In genomic region chr1:109483658-109484518, GRCh38 we compare ENCODE assay signal across 1 cellular context.
TF ChIP-seq lines count a peak whose summit lies in the region.

A gene with protein sequence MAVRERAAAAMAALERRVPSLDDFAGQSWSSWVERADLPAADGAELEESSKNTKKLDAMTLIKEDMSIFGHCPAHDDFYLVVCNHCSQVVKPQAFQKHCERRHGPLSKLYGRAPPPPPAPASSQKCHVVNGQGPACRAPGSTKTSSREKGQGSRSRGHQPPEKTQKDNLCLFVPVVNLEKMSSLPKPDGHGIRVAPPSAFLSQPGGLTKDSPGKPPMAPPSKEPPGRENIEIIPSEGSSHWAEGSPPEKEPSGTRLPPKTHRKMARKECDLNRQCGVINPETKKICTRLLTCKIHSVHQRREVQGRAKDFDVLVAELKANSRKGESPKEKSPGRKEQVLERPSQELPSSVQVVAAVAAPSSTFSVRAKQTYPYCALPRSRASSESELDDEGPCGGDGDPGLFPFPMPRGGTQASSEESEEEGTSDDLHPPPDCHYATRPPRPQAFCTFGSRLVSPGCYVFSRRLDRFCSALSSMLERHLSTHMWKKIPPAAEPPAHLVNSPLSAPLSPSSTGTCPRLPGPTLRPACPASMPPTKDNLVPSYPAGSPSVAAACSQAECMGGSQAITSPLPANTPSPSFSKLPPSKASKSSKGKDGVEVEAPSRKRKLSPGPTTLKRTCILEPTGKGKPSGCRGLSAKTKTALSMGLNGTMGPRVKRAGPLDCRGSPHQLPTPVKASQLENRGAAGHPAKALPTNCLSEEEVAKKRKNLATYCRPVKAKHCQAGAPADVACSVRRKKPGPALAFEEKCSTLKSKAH (plus strand): TSS chr1:109483905. CDS start chr1:109483954, 49 bp downstream.

TF ChIP-seq in K562, 482 proteins besides CTCF, POLR2A, EP300 and RAD21 (continued from another document and continues in another):
- TF ChIP-seq CEBPZ (IDR thresholded peaks at IDR 0.05; ENCODE audit: borderline replicate concordance, low read depth, low read length): 0 out of 2 replicates have a peak, but pooled peaks have one; percentile 13
- TF ChIP-seq CREM (IDR thresholded peaks at IDR 0.05; ENCODE audit: low read depth): peak; percentile 94
- TF ChIP-seq PML (IDR thresholded peaks at IDR 0.05; ENCODE audit: low read length): no peak; the same call in 1 of the 2 replicates
- TF ChIP-seq CEBPG (CRISPR knock-in tag; IDR thresholded peaks at IDR 0.05): 0 out of 2 replicates have a peak, but pooled peaks have one; percentile 38
- TF ChIP-seq CEBPG (tag; conservative IDR thresholded peaks at IDR 0.05 in 1 of 2, IDR thresholded peaks at IDR 0.05 in 1 of 2): no peak
- TF ChIP-seq ZBTB7A (IDR thresholded peaks at IDR 0.05; ENCODE audit: borderline replicate concordance, control insufficient read depth, low read depth, low read length): peak; percentile 96
- TF ChIP-seq SOX6 (IDR thresholded peaks at IDR 0.05): peak; percentile 50
- no peak for TF ChIP-seq NR2F6 (CRISPR knock-in tag; IDR thresholded peaks at IDR 0.05)
- no peak for TF ChIP-seq GTF2B (IDR thresholded peaks at IDR 0.05; ENCODE audit: extremely low read depth, insufficient read length)
- no peak for TF ChIP-seq TCF3 (CRISPR knock-in tag; IDR thresholded peaks at IDR 0.05)
- 0 out of 2 replicates have a peak, but pooled peaks have one; percentile 27 for TF ChIP-seq ZNF311 (CRISPR knock-in tag; IDR thresholded peaks at IDR 0.05)
- TF ChIP-seq KAT2B (IDR thresholded peaks at IDR 0.05; ENCODE audit: low read depth, low read length): no peak
- no peak for TF ChIP-seq ZNF384 (IDR thresholded peaks at IDR 0.05; ENCODE audit: low read depth, low read length)
- TF ChIP-seq ZNF77 (CRISPR knock-in tag; IDR thresholded peaks at IDR 0.05): no peak
- no peak; the same call in 1 of the 2 replicates for TF ChIP-seq BMI1 (IDR thresholded peaks at IDR 0.05; ENCODE audit: low read length)
- peak; percentile 92 for TF ChIP-seq CC2D1A (IDR thresholded peaks at IDR 0.05)
- peak; percentile 84 for TF ChIP-seq CTBP1 (IDR thresholded peaks at IDR 0.05; ENCODE audit: borderline replicate concordance)
- TF ChIP-seq ZNF197 (CRISPR knock-in tag; IDR thresholded peaks at IDR 0.05; ENCODE audit: low read depth): peak; percentile 90
- TF ChIP-seq HNRNPUL1 (IDR thresholded peaks at IDR 0.05; ENCODE audit: low read length): no peak
- TF ChIP-seq, protein P1, sequence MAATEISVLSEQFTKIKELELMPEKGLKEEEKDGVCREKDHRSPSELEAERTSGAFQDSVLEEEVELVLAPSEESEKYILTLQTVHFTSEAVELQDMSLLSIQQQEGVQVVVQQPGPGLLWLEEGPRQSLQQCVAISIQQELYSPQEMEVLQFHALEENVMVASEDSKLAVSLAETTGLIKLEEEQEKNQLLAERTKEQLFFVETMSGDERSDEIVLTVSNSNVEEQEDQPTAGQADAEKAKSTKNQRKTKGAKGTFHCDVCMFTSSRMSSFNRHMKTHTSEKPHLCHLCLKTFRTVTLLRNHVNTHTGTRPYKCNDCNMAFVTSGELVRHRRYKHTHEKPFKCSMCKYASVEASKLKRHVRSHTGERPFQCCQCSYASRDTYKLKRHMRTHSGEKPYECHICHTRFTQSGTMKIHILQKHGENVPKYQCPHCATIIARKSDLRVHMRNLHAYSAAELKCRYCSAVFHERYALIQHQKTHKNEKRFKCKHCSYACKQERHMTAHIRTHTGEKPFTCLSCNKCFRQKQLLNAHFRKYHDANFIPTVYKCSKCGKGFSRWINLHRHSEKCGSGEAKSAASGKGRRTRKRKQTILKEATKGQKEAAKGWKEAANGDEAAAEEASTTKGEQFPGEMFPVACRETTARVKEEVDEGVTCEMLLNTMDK (IDR thresholded peaks at IDR 0.05; ENCODE audit: borderline replicate concordance, insufficient read depth, low read depth, low read length, poor library complexity, severe bottlenecking): no peak
- TF ChIP-seq HINFP (tag; conservative IDR thresholded peaks at IDR 0.05; ENCODE audit: low read depth): no peak
- TF ChIP-seq, protein P2, sequence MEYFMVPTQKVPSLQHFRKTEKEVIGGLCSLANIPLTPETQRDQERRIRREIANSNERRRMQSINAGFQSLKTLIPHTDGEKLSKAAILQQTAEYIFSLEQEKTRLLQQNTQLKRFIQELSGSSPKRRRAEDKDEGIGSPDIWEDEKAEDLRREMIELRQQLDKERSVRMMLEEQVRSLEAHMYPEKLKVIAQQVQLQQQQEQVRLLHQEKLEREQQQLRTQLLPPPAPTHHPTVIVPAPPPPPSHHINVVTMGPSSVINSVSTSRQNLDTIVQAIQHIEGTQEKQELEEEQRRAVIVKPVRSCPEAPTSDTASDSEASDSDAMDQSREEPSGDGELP (CRISPR knock-in tag; IDR thresholded peaks at IDR 0.05; ENCODE audit: borderline replicate concordance): peak; percentile 70
- peak; percentile 53 to 75; a peak in 1 of 4 replicates for TF ChIP-seq KDM1A (IDR thresholded peaks at IDR 0.05)
- TF ChIP-seq ZNF224 (CRISPR knock-in tag; IDR thresholded peaks at IDR 0.05): no peak
- TF ChIP-seq HSF4 (CRISPR knock-in tag; IDR thresholded peaks at IDR 0.05; ENCODE audit: borderline replicate concordance): no peak
- TF ChIP-seq GATAD2A (IDR thresholded peaks at IDR 0.05): peak; percentile 80
- TF ChIP-seq ZNF444 (CRISPR knock-in tag; IDR thresholded peaks at IDR 0.05): no peak
- no peak for TF ChIP-seq FOXK1 (CRISPR knock-in tag; IDR thresholded peaks at IDR 0.05; ENCODE audit: borderline replicate concordance)
- peak; percentile 85 for TF ChIP-seq HNRNPL (IDR thresholded peaks at IDR 0.05; ENCODE audit: low read depth, low read length)
- TF ChIP-seq CBX3 (IDR thresholded peaks at IDR 0.05; ENCODE audit: borderline replicate concordance in 1 of 2, low read length in 2 of 2): peak in 1 of 2 experiments; percentile 59; a peak in 2 of 3 replicates
- TF ChIP-seq ZNF175 (CRISPR knock-in tag; IDR thresholded peaks at IDR 0.05; ENCODE audit: low read depth): peak; percentile 96
- peak; percentile 98 for TF ChIP-seq HLTF (IDR thresholded peaks at IDR 0.05)
- TF ChIP-seq MAFK (IDR thresholded peaks at IDR 0.05; ENCODE audit: low read length): no peak
- TF ChIP-seq HDAC2 (IDR thresholded peaks at IDR 0.05): peak; percentile 94
- no peak; the same call in 1 of the 2 replicates for TF ChIP-seq ZNF592 (IDR thresholded peaks at IDR 0.05)
- no peak for TF ChIP-seq SNRNP70 (optimal IDR thresholded peaks at IDR 0.05; ENCODE audit: low read depth, low read length)
- TF ChIP-seq RCOR1 (IDR thresholded peaks at IDR 0.05; ENCODE audit: borderline replicate concordance in 1 of 2, low read depth in 2 of 2, low read length in 2 of 2): peak in 1 of 2 experiments; percentile 55; a peak in 2 of 4 replicates
